ENCODE assay signal across 5 cellular contexts in the genomic region with DNA sequence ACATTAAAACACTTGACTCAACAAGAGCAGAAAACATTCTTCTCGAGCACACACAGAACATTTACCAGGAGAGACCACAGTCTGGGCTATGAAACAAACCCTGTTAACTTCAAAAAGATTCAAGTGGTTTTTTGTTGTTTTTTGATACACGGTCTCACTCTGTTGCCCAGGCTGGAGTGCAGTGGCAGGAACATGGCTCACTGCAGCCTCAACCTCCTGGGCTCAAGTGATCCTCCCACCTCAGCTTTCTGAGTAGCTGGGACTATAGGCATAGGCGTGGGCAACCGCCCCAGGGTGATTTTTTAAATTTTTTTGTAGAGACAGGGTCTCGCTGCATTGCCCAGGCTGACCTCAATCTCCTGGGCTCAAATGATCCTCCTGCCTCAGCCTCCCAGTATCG. TPM values are rescaled to one million over a fixed set of nuclear protein-coding genes. Genes with fewer than 3 reads are reported as not detected.
A peak's percentile ranks its signal among the peaks of the same experiment; 100 is the strongest.
DNase-seq lines count a peak whose midpoint lies in the region; ATAC-seq and TF ChIP-seq lines count a peak whose summit lies in the region.
"Not testable (repeated sequence)": the region's sequence is repeated elsewhere in the genome, so short reads cannot be mapped to it uniquely, and the experiment has no call there.

No MANE protein-coding gene starts in this region.

- not testable (repeated sequence) for H3K9me3 Mint-ChIP-seq in activated CD8-positive, alpha-beta T cell treated with anti-CD3 and anti-CD28 coated beads for 36 hours

- not testable (repeated sequence) for H3K4me3 ChIP-seq in left lung, spleen

- intact Hi-C loops in activated CD8-positive, alpha-beta T cell treated with anti-CD3 and anti-CD28 coated beads for 36 hours (cut with micrococcal nuclease) = loop anchor here (5.0 kb wide), 1 partner anchor 140 kb away; no protein-coding TSS in a partner anchor
- intact Hi-C loops in left lung (cut with DNase I) (loop anchor here in 1 of 2 donors (5.0 kb wide), 1 partner anchor 140 kb away; no protein-coding TSS in a partner anchor), spleen (cut with DNase I; ENCODE audit: low total_unique reads) (loop anchor here (5.0 kb wide), 1 partner anchor 145 kb away; no protein-coding TSS in a partner anchor)

- peak overlapping the region; percentile 32 for H3K27ac Mint-ChIP-seq in activated CD8-positive, alpha-beta T cell treated with anti-CD3 and anti-CD28 coated beads for 36 hours

- H3K9me3 ChIP-seq in left lung, spleen: not testable (repeated sequence)

- not testable (repeated sequence) for TF ChIP-seq CTCF in activated CD8-positive, alpha-beta T cell treated with anti-CD3 and anti-CD28 coated beads for 36 hours (IDR thresholded peaks at IDR 0.05); left lung (IDR thresholded peaks at IDR 0.05); spleen (IDR thresholded peaks at IDR 0.05 in 8 of 11, conservative IDR thresholded peaks at IDR 0.05 in 3 of 11)

- TF ChIP-seq POLR2A in spleen (IDR thresholded peaks at IDR 0.05) = not testable (repeated sequence)

- not testable (repeated sequence) for H3K27me3 ChIP-seq in left lung; spleen (replicated peaks in 1 of 7)

- ATAC-seq in activated CD8-positive, alpha-beta T cell treated with anti-CD3 and anti-CD28 coated beads for 36 hours = not testable (repeated sequence)
- ATAC-seq in left lung = peak; percentile 38

- POLR2A ChIA-PET in activated CD8-positive, alpha-beta T cell treated with anti-CD3 and anti-CD28 coated beads for 36 hours (lab: Charles Lee) = not testable (repeated sequence)

- 87 to 94% (median 91%) methylated on average over 6 of the region's 6 CpGs for WGBS in spleen, 5 donors

- H3K36me3 ChIP-seq in left lung (peaks cover 0 to 23% of the 10 kb centered on the region in 2 donors), spleen (peaks cover 0 to 27% (median 23%) of the 10 kb centered on the region in 6 donors)

- H3K27me3 Mint-ChIP-seq in activated CD8-positive, alpha-beta T cell treated with anti-CD3 and anti-CD28 coated beads for 36 hours = not testable (repeated sequence)

- H3K4me1 ChIP-seq in left lung, spleen: not testable (repeated sequence)

- peaks cover 15% of the 10 kb centered on the region for H3K36me3 Mint-ChIP-seq in activated CD8-positive, alpha-beta T cell treated with anti-CD3 and anti-CD28 coated beads for 36 hours (ENCODE audit: low read depth)

- not testable (repeated sequence) for H3K27ac ChIP-seq in left lung, spleen

- CTCF ChIA-PET in activated CD8-positive, alpha-beta T cell treated with anti-CD3 and anti-CD28 coated beads for 36 hours (lab: Charles Lee) = interaction anchor here (1.0 kb wide), 1 partner anchor 141 kb away, joined by 3 read pairs; no protein-coding TSS in a partner anchor

- DNase-seq in DMS79 (lab: John Stamatoyannopoulos, UW) (peak; percentile 87), left lung (peak in 1 of 2 donors; percentile 19), spleen (peak; percentile 21)
- DNase-seq in activated CD8-positive, alpha-beta T cell treated with anti-CD3 and anti-CD28 coated beads for 36 hours = not testable (repeated sequence)
- peak; percentile 38 for DNase-seq in activated effector memory CD4-positive, alpha-beta T cell treated with anti-CD3 and anti-CD28 coated beads, Interleukin-2, amount 50 U/mL, for 16 hours

- not testable (repeated sequence) for H3K4me1 Mint-ChIP-seq in activated CD8-positive, alpha-beta T cell treated with anti-CD3 and anti-CD28 coated beads for 36 hours (ENCODE audit: low read depth)

- not testable (repeated sequence) for H3K4me3 Mint-ChIP-seq in activated CD8-positive, alpha-beta T cell treated with anti-CD3 and anti-CD28 coated beads for 36 hours

RNA-seq across cellular contexts. Expression of a gene that starts 9.0 kb away (rescaled TPM):
- 10 to 100 TPM; 24.9 to 28.3 TPM for total RNA-seq in activated CD8-positive, alpha-beta T cell treated with anti-CD3 and anti-CD28 coated beads for 36 hours
- total RNA-seq in left lung = 10 to 100 TPM; 10.9 to 16.7 TPM
- total RNA-seq in spleen = 10 to 100 TPM; 13.2 to 20.0 (median 17.0) TPM
- polyA plus RNA-seq in spleen = 10 to 100 TPM; 13.2 to 28.6 (median 17.4) TPM

RNA-seq across cellular contexts. Expression of a gene that starts 20.9 kb away (rescaled TPM):
- total RNA-seq in activated CD8-positive, alpha-beta T cell treated with anti-CD3 and anti-CD28 coated beads for 36 hours = 10 to 100 TPM; 23.4 to 29.0 TPM
- total RNA-seq in left lung (10 to 100 TPM; 21.8 to 29.2 TPM), spleen (10 to 100 TPM; 26.4 to 33.7 (median 30.0) TPM)
- 10 to 100 TPM; 13.3 to 23.1 (median 18.8) TPM for polyA plus RNA-seq in spleen

RNA-seq across cellular contexts. Expression of a gene that starts 21.0 kb away (rescaled TPM):
- 1,000 to 10,000 TPM; 3,479 to 3,507 TPM for total RNA-seq in activated CD8-positive, alpha-beta T cell treated with anti-CD3 and anti-CD28 coated beads for 36 hours
- total RNA-seq in left lung (1,000 to 10,000 TPM; 1,624 to 1,706 TPM), spleen (1,000 to 10,000 TPM; 1,381 to 1,842 (median 1,641) TPM)
- polyA plus RNA-seq in spleen = 1,000 to 10,000 TPM; 3,611 to 6,342 (median 5,850) TPM

RNA-seq across cellular contexts. Expression of a gene that starts 29.3 kb away (rescaled TPM):
- total RNA-seq in activated CD8-positive, alpha-beta T cell treated with anti-CD3 and anti-CD28 coated beads for 36 hours = 10 to 100 TPM; 22.1 to 25.3 TPM
- 10 to 100 TPM; 40.4 to 46.1 TPM for total RNA-seq in left lung
- total RNA-seq in spleen = 10 to 100 TPM; 31.4 to 37.7 (median 35.6) TPM
- 10 to 100 TPM; 72.0 to 75.6 (median 72.5) TPM for polyA plus RNA-seq in spleen

RNA-seq across cellular contexts. Expression of a gene that starts 29.3 kb away (rescaled TPM):
- total RNA-seq in activated CD8-positive, alpha-beta T cell treated with anti-CD3 and anti-CD28 coated beads for 36 hours = 10 to 100 TPM; 14.6 to 21.5 TPM
- total RNA-seq in left lung (10 to 100 TPM; 11.8 to 16.2 TPM), spleen (10 to 100 TPM in 5 of 7 donors, 1 to 10 TPM in 2; 6.5 to 19.9 (median 12.4) TPM)
- polyA plus RNA-seq in spleen = 10 to 100 TPM; 31.4 to 32.6 (median 31.5) TPM
